Comparison of ENCODE assay signal across 8 cellular contexts in genomic region chr9:128684325-128685021, GRCh38. TPM values are rescaled to one million over a fixed set of nuclear protein-coding genes. Genes with fewer than 3 reads are reported as not detected.
DNase-seq lines count a peak whose midpoint lies in the region; ATAC-seq and TF ChIP-seq lines count a peak whose summit lies in the region.

No MANE protein-coding gene starts in this region.

- peak overlapping the region; percentile 85 for H3K23ac ChIP-seq in mesendoderm (ENCODE audit: low read length)

- peak; percentile 48 for ATAC-seq in effector memory CD8-positive, alpha-beta T cell (replicated peaks)
- no peak for ATAC-seq in HG02981 (IDR thresholded peaks at IDR 0.05; ENCODE audit: unreplicated experiment)

- H3K27ac Mint-ChIP-seq in activated CD4-positive, alpha-beta memory T cell treated with anti-CD3 and anti-CD28 coated beads, Interleukin-2, amount 10 ng/mL, durations not matched to agents 7 days and 5 days: peak overlapping the region; percentile 97
- H3K27ac Mint-ChIP-seq in effector memory CD8-positive, alpha-beta T cell: peak overlapping the region; percentile 98

- H3K4me2 ChIP-seq in mesendoderm (ENCODE audit: low read length): peak overlapping the region; percentile 100

- POLR2A ChIA-PET in activated CD4-positive, alpha-beta memory T cell treated with anti-CD3 and anti-CD28 coated beads, Interleukin-2, amount 10 ng/mL, durations not matched to agents 7 days and 5 days (lab: Charles Lee): interaction anchor here (0.8 to 4.0 kb wide), 24 partner anchors 8 to 396 kb away, joined by 3 to 27 read pairs (median 4); partner anchors contain the start of genes DOLPP1, DYNC2I2, ENDOG and KYAT1

- no peak overlapping the region for H2BK120ac ChIP-seq in mesendoderm (ENCODE audit: low read depth, low read length)

- H3K56ac ChIP-seq in mesendoderm (ENCODE audit: low read length): peak overlapping the region; percentile 94

- TF ChIP-seq CTCF in HFF-Myc (IDR thresholded peaks at IDR 0.05; ENCODE audit: low read depth, low read length, missing control alignments): no peak

- H4K5ac ChIP-seq in mesendoderm (ENCODE audit: low read length): no peak overlapping the region

- peak overlapping the region; percentile 98 for H2BK5ac ChIP-seq in mesendoderm (ENCODE audit: low read length)

- H3K36me3 Mint-ChIP-seq in activated CD4-positive, alpha-beta memory T cell treated with anti-CD3 and anti-CD28 coated beads, Interleukin-2, amount 10 ng/mL, durations not matched to agents 7 days and 5 days (ENCODE audit: low read depth): peaks cover 6% of the 10 kb centered on the region
- peaks cover 23% of the 10 kb centered on the region for H3K36me3 Mint-ChIP-seq in effector memory CD8-positive, alpha-beta T cell (ENCODE audit: insufficient read depth)

- CTCF ChIA-PET in activated CD4-positive, alpha-beta memory T cell treated with anti-CD3 and anti-CD28 coated beads, Interleukin-2, amount 10 ng/mL, durations not matched to agents 7 days and 5 days (lab: Charles Lee): interaction anchor here (0.9 to 2.7 kb wide), 3 partner anchors 17 to 134 kb away, joined by 3 to 13 read pairs (median 3); partner anchors contain the start of genes ENDOG and PKN3

- peaks cover 7% of the 10 kb centered on the region for H3K4me1 ChIP-seq in mesendoderm (ENCODE audit: control insufficient read depth, low read depth, low read length)

- peak overlapping the region; percentile 96 for H3K9ac ChIP-seq in mesendoderm (ENCODE audit: low read length)

- H3K9me3 Mint-ChIP-seq in activated CD4-positive, alpha-beta memory T cell treated with anti-CD3 and anti-CD28 coated beads, Interleukin-2, amount 10 ng/mL, durations not matched to agents 7 days and 5 days: no peaks in the 10 kb centered on the region
- H3K9me3 Mint-ChIP-seq in effector memory CD8-positive, alpha-beta T cell: no peaks in the 10 kb centered on the region

- no peak overlapping the region for H2BK15ac ChIP-seq in mesendoderm (replicated peaks; ENCODE audit: low read depth)

- H3K36me3 ChIP-seq in mesendoderm (ENCODE audit: control insufficient read depth, insufficient read depth, low read length): no peaks in the 10 kb centered on the region

- H3K27ac ChIP-seq in mesendoderm (ENCODE audit: low read depth, low read length): peak overlapping the region; percentile 91

- peaks cover 10% of the 10 kb centered on the region for H3K79me1 ChIP-seq in mesendoderm (ENCODE audit: low read length)

- H3K4me3 Mint-ChIP-seq in activated CD4-positive, alpha-beta memory T cell treated with anti-CD3 and anti-CD28 coated beads, Interleukin-2, amount 10 ng/mL, durations not matched to agents 7 days and 5 days: peak overlapping the region; percentile 95
- peak overlapping the region; percentile 95 for H3K4me3 Mint-ChIP-seq in effector memory CD8-positive, alpha-beta T cell

- H3K27me3 ChIP-seq in mesendoderm (ENCODE audit: insufficient read depth, low read length, poor library complexity): no peaks in the 10 kb centered on the region

- H3K4me3 ChIP-seq in HFF-Myc (replicated peaks; ENCODE audit: low read depth, low read length) (peak overlapping the region; percentile 69), mesendoderm (ENCODE audit: low read length) (peak overlapping the region; percentile 89)

- DNase-seq in EH (ENCODE audit: low read depth) (peak; percentile 83), HFF-Myc (ENCODE audit: extremely low read depth, low read depth) (peak; percentile 48), NCI-H526 (lab: John Stamatoyannopoulos, UW) (peak; percentile 71 to 85), mesendoderm (peak; percentile 96)
- peak; percentile 84 for DNase-seq in activated CD4-positive, alpha-beta memory T cell treated with anti-CD3 and anti-CD28 coated beads, Interleukin-2, amount 10 ng/mL, durations not matched to agents 7 days and 5 days
- peak; percentile 58 to 65 (median 58) for DNase-seq in effector memory CD8-positive, alpha-beta T cell
- peak; percentile 61 to 69 for DNase-seq in stimulated activated CD8-positive, alpha-beta memory T cell treated with anti-CD3 and anti-CD28 coated beads, Interleukin-2, amount 100 ng/mL, for 48 hours (ENCODE audit: low read depth in 2 of 2)

- WGBS in mesendoderm (ENCODE audit: extremely low coverage, insufficient coverage, low lambda C conversion rate): no CpG with 5 or more reads among the region's 14 CpGs

- H3K27me3 Mint-ChIP-seq in activated CD4-positive, alpha-beta memory T cell treated with anti-CD3 and anti-CD28 coated beads, Interleukin-2, amount 10 ng/mL, durations not matched to agents 7 days and 5 days: no peaks in the 10 kb centered on the region
- H3K27me3 Mint-ChIP-seq in effector memory CD8-positive, alpha-beta T cell: no peaks in the 10 kb centered on the region

- peaks cover 54% of the 10 kb centered on the region for H3K4me1 Mint-ChIP-seq in activated CD4-positive, alpha-beta memory T cell treated with anti-CD3 and anti-CD28 coated beads, Interleukin-2, amount 10 ng/mL, durations not matched to agents 7 days and 5 days
- peaks cover 36 to 49% of the 10 kb centered on the region in 2 donors for H3K4me1 Mint-ChIP-seq in effector memory CD8-positive, alpha-beta T cell (ENCODE audit: low read depth in 2 of 2)

- H4K8ac ChIP-seq in mesendoderm (ENCODE audit: low read depth, low read length): no peak overlapping the region

- peaks cover 42% of the 10 kb centered on the region for H3K79me2 ChIP-seq in mesendoderm (ENCODE audit: control insufficient read depth, insufficient read depth, low read length)

- H2AK5ac ChIP-seq in mesendoderm (ENCODE audit: low read length): peak overlapping the region; percentile 94

- H3K18ac ChIP-seq in mesendoderm (ENCODE audit: low read length): peak overlapping the region; percentile 77

- H3K4ac ChIP-seq in mesendoderm (ENCODE audit: low read depth, low read length): peak overlapping the region; percentile 76

RNA-seq across cellular contexts. Expression of gene SET, which starts 4.5 kb away (rescaled TPM):
- total RNA-seq in activated CD4-positive, alpha-beta memory T cell treated with anti-CD3 and anti-CD28 coated beads, Interleukin-2, amount 10 ng/mL, durations not matched to agents 7 days and 5 days: 100 to 1,000 TPM; 355 to 379 TPM
- polyA plus RNA-seq in mesendoderm (2013, experiment 1 of 2): 1,074 TPM
- polyA plus RNA-seq in mesendoderm (2013, experiment 2 of 2): 1,092 TPM

RNA-seq across cellular contexts. Expression of gene PKN3, which starts 17.8 kb away (rescaled TPM):
- 1 to 10 TPM; 5.0 to 5.6 TPM for total RNA-seq in activated CD4-positive, alpha-beta memory T cell treated with anti-CD3 and anti-CD28 coated beads, Interleukin-2, amount 10 ng/mL, durations not matched to agents 7 days and 5 days
- polyA plus RNA-seq in mesendoderm (2013, experiment 1 of 2): 5.9 TPM
- 5.8 TPM for polyA plus RNA-seq in mesendoderm (2013, experiment 2 of 2)

RNA-seq across cellular contexts. Expression of gene DYNC2I2, which starts 27.8 kb away (rescaled TPM):
- total RNA-seq in activated CD4-positive, alpha-beta memory T cell treated with anti-CD3 and anti-CD28 coated beads, Interleukin-2, amount 10 ng/mL, durations not matched to agents 7 days and 5 days: 10 to 100 TPM; 51.5 to 53.5 TPM
- polyA plus RNA-seq in mesendoderm (2013, experiment 1 of 2): 21.0 TPM
- 21.1 TPM for polyA plus RNA-seq in mesendoderm (2013, experiment 2 of 2)

RNA-seq across cellular contexts. Expression of gene ZDHHC12, which starts 39.5 kb away (rescaled TPM):
- 10 to 100 TPM; 79.3 to 81.5 TPM for total RNA-seq in activated CD4-positive, alpha-beta memory T cell treated with anti-CD3 and anti-CD28 coated beads, Interleukin-2, amount 10 ng/mL, durations not matched to agents 7 days and 5 days
- 30.3 TPM for polyA plus RNA-seq in mesendoderm (2013, experiment 1 of 2)
- 31.1 TPM for polyA plus RNA-seq in mesendoderm (2013, experiment 2 of 2)
